ENCODE assay signal across 22 cellular contexts in genomic region chr5:150658699-150659265, GRCh38. TPM values are rescaled to one million over a fixed set of nuclear protein-coding genes. Genes with fewer than 3 reads are reported as not detected.
A peak's percentile ranks its signal among the peaks of the same experiment; 100 is the strongest.
DNase-seq lines count a peak whose midpoint lies in the region; ATAC-seq, FAIRE-seq and TF ChIP-seq lines count a peak whose summit lies in the region.
"Had no signal": no experiment of that assay in that cellular context is flagged by ENCODE, and none has a peak within 500 bp of the region (broad histone marks: within the 10 kb centered on the region; RNA-seq: fewer than 3 reads in every experiment).

No MANE protein-coding gene starts in this region.

- no peak overlapping the region for H3K4me2 ChIP-seq in osteoblast (ENCODE audit: insufficient read depth, low read length)
- H3K4me2 ChIP-seq: GM23338 had no signal

- H3K4me1 ChIP-seq in heart left ventricle (peaks cover 0 to 60% (median 35%) of the 10 kb centered on the region in 12 donors), left ventricle myocardium inferior (peaks cover 61% of the 10 kb centered on the region), osteoblast (ENCODE audit: insufficient read depth, low read length) (peaks cover 12% of the 10 kb centered on the region), aorta (ENCODE audit: control insufficient read depth in 1 of 2, insufficient read depth in 2 of 2, low read length in 2 of 2) (no peaks in the 10 kb centered on the region), kidney (ENCODE audit: control insufficient read depth in 1 of 2, insufficient read depth in 1 of 2, low read depth in 1 of 2, low read length in 2 of 2) (peaks cover 5 to 9% of the 10 kb centered on the region in 2 donors)
- H3K4me1 ChIP-seq: prostate gland had no signal

- DNase-seq in heart left ventricle (peak in 3 of 5 donors; percentile 17 to 37 (median 23)), Right ventricle myocardium inferior (ENCODE audit: missing footprints) (no peak), left ventricle myocardium inferior (no peak), osteoblast (ENCODE audit: insufficient read length, low spot score, missing footprints) (peak; percentile 75), aorta (peak; percentile 30 to 32), GM03348 (ENCODE audit: low spot score) (no peak), kidney (no peak)
- DNase-seq: ACHN; activated CD4-positive, alpha-beta T cell treated with anti-CD3 and anti-CD28 coated beads for 48 hours; activated CD8-positive, alpha-beta memory T cell treated with anti-CD3 and anti-CD28 coated beads, Interleukin-2, amount 50 U/mL, for 4 hours; activated naive CD4-positive, alpha-beta T cell; DMS53; naive thymus-derived CD4-positive, alpha-beta T cell; NCI-H187; NCI-H446 treated with DMSO at 0.1 percent for 48 hours; NK-92 treated with Interleukin-12 subunit alpha and Interleukin-12 subunit beta, amount 100 ng/mL, for 24 hours had no signal

- H3K27ac ChIP-seq in heart left ventricle (peak overlapping the region in 11 of 12 donors; percentile 72 to 96 (median 89)), left ventricle myocardium inferior (replicated peaks) (peak overlapping the region; percentile 94), osteoblast (ENCODE audit: low read depth, low read length) (no peak overlapping the region), aorta (ENCODE audit: low read depth in 1 of 2, low read length in 2 of 2) (peak overlapping the region in 1 of 2 donors; percentile 56), kidney (ENCODE audit: low read depth in 2 of 2, low read length in 2 of 2) (peak overlapping the region in 1 of 2 donors; percentile 5)
- H3K27ac ChIP-seq: prostate gland had no signal

- intact Hi-C loops in heart left ventricle (cut with DNase I) (loop anchor here in 8 of 10 donors (2.0 to 10.0 kb wide), 7 partner anchors 42 to 204 kb away; partner anchors contain the start of gene RBM22 (in 2 of the 8)), Right ventricle myocardium inferior (cut with DNase I) (loop anchor here (5.0 to 10.0 kb wide), 2 partner anchors 44 to 204 kb away; partner anchors contain the start of gene RBM22), left ventricle myocardium inferior (cut with micrococcal nuclease) (loop anchor here (5.0 kb wide), 2 partner anchors 71 to 96 kb away; no protein-coding TSS in a partner anchor), aorta (cut with DNase I) (loop anchor here (5.0 to 10.0 kb wide), 2 partner anchors 71 to 194 kb away; no protein-coding TSS in a partner anchor), kidney (cut with DNase I) (loop anchor here (5.0 to 10.0 kb wide), 2 partner anchors 74 to 96 kb away; no protein-coding TSS in a partner anchor)

- H3K36me3 ChIP-seq in heart left ventricle = peaks cover 0 to 3% (median 0%) of the 10 kb centered on the region in 9 donors
- H3K36me3 ChIP-seq in left ventricle myocardium inferior = no peaks in the 10 kb centered on the region
- no peaks in the 10 kb centered on the region for H3K36me3 ChIP-seq in osteoblast (ENCODE audit: insufficient read depth, low read length)
- no peaks in the 10 kb centered on the region for H3K36me3 ChIP-seq in aorta (ENCODE audit: control insufficient read depth in 1 of 2, insufficient read depth in 2 of 2, low read length in 1 of 2)
- H3K36me3 ChIP-seq in kidney (ENCODE audit: control insufficient read depth in 1 of 2, insufficient read depth in 2 of 2, low read length in 2 of 2) = no peaks in the 10 kb centered on the region
- H3K36me3 ChIP-seq: prostate gland, tibial nerve had no signal

- ATAC-seq in heart left ventricle (no peak), Right ventricle myocardium inferior (no peak), aorta (ENCODE audit: low FRiP score) (no peak), GM21367 (IDR thresholded peaks at IDR 0.05; ENCODE audit: unreplicated experiment) (no peak)
- ATAC-seq: GM23338; naive thymus-derived CD4-positive, alpha-beta T cell had no signal

- 36 to 67% (median 53%) methylated on average over 3 of the region's 3 CpGs for WGBS in heart left ventricle, 4 donors
- 31% methylated on average over 3 of the region's 3 CpGs for WGBS in aorta, 2 donors

- H3K9ac ChIP-seq in kidney (ENCODE audit: low read length in 2 of 2) = no peak overlapping the region

- no peaks in the 10 kb centered on the region for H3K27me3 ChIP-seq in heart left ventricle
- no peaks in the 10 kb centered on the region for H3K27me3 ChIP-seq in left ventricle myocardium inferior (ENCODE audit: low read depth)
- H3K27me3 ChIP-seq in osteoblast (ENCODE audit: insufficient read depth, low read length) = peaks cover 3% of the 10 kb centered on the region
- no peaks in the 10 kb centered on the region for H3K27me3 ChIP-seq in aorta (ENCODE audit: control insufficient read depth in 1 of 2, insufficient read depth in 2 of 2, low read length in 1 of 2)
- H3K27me3 ChIP-seq: tibial nerve had no signal

- TF ChIP-seq CTCF in heart left ventricle (IDR thresholded peaks at IDR 0.05) (no peak), left ventricle myocardium inferior (IDR thresholded peaks at IDR 0.05; ENCODE audit: borderline replicate concordance) (no peak), osteoblast (IDR thresholded peaks at IDR 0.05; ENCODE audit: extremely low read depth, low read depth, low read length) (no peak), kidney (IDR thresholded peaks at IDR 0.05; ENCODE audit: borderline replicate concordance, extremely low read depth, insufficient read depth) (no peak)

- H3K4me3 ChIP-seq in heart left ventricle (no peak overlapping the region), left ventricle myocardium inferior (no peak overlapping the region), osteoblast (ENCODE audit: insufficient read depth, low read length) (no peak overlapping the region), aorta (ENCODE audit: low read length in 2 of 2) (no peak overlapping the region), kidney (ENCODE audit: low read length in 2 of 2) (no peak overlapping the region)
- H3K4me3 ChIP-seq: dorsolateral prefrontal cortex, GM23338, prostate gland, tibial nerve had no signal

- no peak overlapping the region for H2AFZ ChIP-seq in osteoblast (ENCODE audit: low read length)
- H2AFZ ChIP-seq: GM23338 had no signal

- H4K20me1 ChIP-seq in osteoblast (ENCODE audit: insufficient read depth, low read length) = no peaks in the 10 kb centered on the region

- no peaks in the 10 kb centered on the region for H3K9me3 ChIP-seq in heart left ventricle
- H3K9me3 ChIP-seq in left ventricle myocardium inferior (replicated peaks) = no peaks in the 10 kb centered on the region
- no peaks in the 10 kb centered on the region for H3K9me3 ChIP-seq in osteoblast (ENCODE audit: low read depth, low read length)
- no peaks in the 10 kb centered on the region for H3K9me3 ChIP-seq in aorta (ENCODE audit: control insufficient read depth, low read length)
- no peaks in the 10 kb centered on the region for H3K9me3 ChIP-seq in kidney (ENCODE audit: control insufficient read depth in 1 of 2, low read length in 2 of 2)
- H3K9me3 ChIP-seq: prostate gland, tibial nerve had no signal

- no peaks in the 10 kb centered on the region for H3K79me2 ChIP-seq in osteoblast (ENCODE audit: insufficient read depth, low read length)

- FAIRE-seq in kidney (lab: Jason Lieb, UNC) = no peak

- TF ChIP-seq POLR2A in heart left ventricle (IDR thresholded peaks at IDR 0.05) = no peak

RNA-seq across cellular contexts. Expression of gene MYOZ3, which starts 2.3 kb away (rescaled TPM):
- 10 to 100 TPM in 1 of 9 donors, 1 to 10 TPM in 8; 1.8 to 10.2 (median 5.1) TPM for total RNA-seq in heart left ventricle
- polyA plus RNA-seq in heart left ventricle = 1 to 10 TPM; 1.2 to 4.6 TPM
- 5.5 TPM for total RNA-seq in Right ventricle myocardium inferior
- 6.2 TPM for total RNA-seq in left ventricle myocardium inferior
- total RNA-seq in osteoblast = under 0.01 TPM in 1 of 2 replicates, not detected in the other
- 10 to 100 TPM in 1 of 2 donors, 1 to 10 TPM in 1; 2.5 to 14.1 TPM for total RNA-seq in aorta
- polyA plus RNA-seq in aorta = 1 to 10 TPM; 2.0 to 2.8 TPM
- total RNA-seq in kidney = 0.66 TPM
- 1.3 TPM for polyA plus RNA-seq in kidney (ENCODE audit: insufficient read depth, low read depth, low replicate concordance)
- total RNA-seq: naive thymus-derived CD4-positive, alpha-beta T cell had no signal
- polyA plus RNA-seq: CD14-positive monocyte had no signal

RNA-seq across cellular contexts. Expression of gene SYNPO, which starts 18.3 kb away (rescaled TPM):
- 100 to 1,000 TPM; 444 to 782 (median 590) TPM for total RNA-seq in heart left ventricle
- polyA plus RNA-seq in heart left ventricle = 100 to 1,000 TPM; 304 to 791 TPM
- 587 TPM for total RNA-seq in Right ventricle myocardium inferior
- 715 TPM for total RNA-seq in left ventricle myocardium inferior
- total RNA-seq in osteoblast = 2.7 and 4.0 TPM in 2 replicates
- 100 to 1,000 TPM; 327 to 478 TPM for total RNA-seq in aorta
- polyA plus RNA-seq in aorta = 100 to 1,000 TPM; 228 to 486 TPM
- 87.6 TPM for total RNA-seq in kidney
- 46.3 TPM for polyA plus RNA-seq in kidney (ENCODE audit: insufficient read depth, low read depth, low replicate concordance)
- polyA plus RNA-seq: CD14-positive monocyte; naive thymus-derived CD4-positive, alpha-beta T cell had no signal

RNA-seq across cellular contexts. Expression of gene RBM22, which starts 42.1 kb away (rescaled TPM):
- 10 to 100 TPM; 23.5 to 42.3 (median 28.0) TPM for total RNA-seq in heart left ventricle
- 10 to 100 TPM; 19.2 to 24.6 TPM for polyA plus RNA-seq in heart left ventricle
- 30.5 TPM for total RNA-seq in Right ventricle myocardium inferior
- total RNA-seq in left ventricle myocardium inferior = 25.2 TPM
- 27.1 and 29.2 TPM in 2 replicates for total RNA-seq in osteoblast
- total RNA-seq in aorta = 10 to 100 TPM; 40.1 to 46.9 TPM
- polyA plus RNA-seq in aorta = 10 to 100 TPM; 16.8 to 41.8 TPM
- total RNA-seq in kidney = 44.2 TPM
- 30.0 TPM for polyA plus RNA-seq in kidney (ENCODE audit: insufficient read depth, low read depth, low replicate concordance)

Comparison
In these comparisons a context has a peak if more than half of its experiments do, and no peak if none do; other contexts are left out.
1. DNase-seq: peak in heart left ventricle (3 of 5), osteoblast (single experiment) and aorta (2 of 2); none in Right ventricle myocardium inferior (single experiment), left ventricle myocardium inferior (single experiment), GM03348 (single experiment) and kidney (single experiment).
2. RNA of gene SYNPO, which starts 18.3 kb away (total RNA-seq): 715 TPM in left ventricle myocardium inferior (single experiment), 444 to 782 TPM in heart left ventricle, 587 TPM in Right ventricle myocardium inferior (single experiment), 327 to 478 TPM in aorta and 87.6 TPM in kidney (single experiment); 2.7 to 4.0 TPM in osteoblast; every median in the first group is over 10 times any median in the second.